11 cellular contexts compared by ENCODE assay signal in the genomic region with DNA sequence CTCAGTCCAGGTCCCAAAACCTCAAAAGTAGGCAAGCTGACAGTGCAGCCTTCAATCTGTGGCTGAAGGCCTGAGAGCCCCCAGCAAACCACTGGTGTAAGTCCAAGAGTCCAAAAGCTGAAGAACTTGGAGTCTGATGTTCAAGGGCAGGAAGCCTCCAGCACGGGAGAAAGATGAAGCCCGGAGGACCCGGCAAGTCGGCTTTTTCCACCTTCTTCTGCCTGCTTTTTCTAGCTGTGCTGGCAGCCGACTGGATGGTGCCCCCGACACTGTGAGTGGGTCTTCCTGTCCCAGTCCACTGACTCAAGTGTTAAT. TPM values are rescaled to one million over a fixed set of nuclear protein-coding genes. Genes with fewer than 3 reads are reported as not detected.
DNase-seq lines count a peak whose midpoint lies in the region; ATAC-seq and TF ChIP-seq lines count a peak whose summit lies in the region.
"Not testable (repeated sequence)": the region's sequence is repeated elsewhere in the genome, so short reads cannot be mapped to it uniquely, and the experiment has no call there.
"Had no signal": no experiment of that assay in that cellular context is flagged by ENCODE, and none has a peak within 500 bp of the region (broad histone marks: within the 10 kb centered on the region; RNA-seq: fewer than 3 reads in every experiment).

No MANE protein-coding gene starts in this region.

- not testable (repeated sequence) for H3K27me3 Mint-ChIP-seq in WTC11 (ENCODE audit: low read depth); nephron (ENCODE audit: low read depth)
- H3K27me3 Mint-ChIP-seq in brain = peaks cover 11% of the 10 kb centered on the region

- in situ Hi-C loops in gastrocnemius medialis (cut with MboI; ENCODE audit: low sequenced_read_pairs in 4 of 4) = not testable (repeated sequence)

- intact Hi-C loops in gastrocnemius medialis (cut with DNase I; ENCODE audit: low total_unique reads) = not testable (repeated sequence)

- POLR2A ChIA-PET in RWPE1 (lab: Yijun Ruan, JAX; ENCODE audit: low non-redundant PET) (interaction anchor here (1.6 kb wide), 1 partner anchor 9 kb away, joined by 4 read pairs; no protein-coding TSS in a partner anchor), WTC11 (lab: Charles Lee) (interaction anchor here (2.0 to 2.3 kb wide), 2 partner anchors 11 to 15 kb away, joined by 4 to 17 read pairs; a partner anchor contains a TSS)

- peak; percentile 17 for DNase-seq in ELR (ENCODE audit: low read depth)
- not testable (repeated sequence) for DNase-seq in RWPE1 (ENCODE audit: low spot score); WTC11 (ENCODE audit: low spot score); right atrium auricular region (ENCODE audit: low spot score); gastrocnemius medialis

- H3K36me3 ChIP-seq in right atrium auricular region, gastrocnemius medialis: not testable (repeated sequence)

- H3K4me3 Mint-ChIP-seq in WTC11 = not testable (repeated sequence)
- peak overlapping the region in 3 of 5 experiments; percentile 61 to 90 (median 70) for H3K4me3 Mint-ChIP-seq in brain
- H3K4me3 Mint-ChIP-seq in nephron = peak overlapping the region; percentile 12 to 73 (median 44)

- not testable (repeated sequence) for TF ChIP-seq POLR2A in gastrocnemius medialis (IDR thresholded peaks at IDR 0.05)

- not testable (repeated sequence) for ATAC-seq in WTC11, gastrocnemius medialis

- not testable (repeated sequence) for H3K9me3 ChIP-seq in right atrium auricular region, gastrocnemius medialis

- not testable (repeated sequence) for H3K4me1 ChIP-seq in right atrium auricular region, gastrocnemius medialis

- H3K27ac ChIP-seq in 22Rv1 (peak overlapping the region; percentile 100), RWPE1 (peak overlapping the region; percentile 58), right atrium auricular region (peak overlapping the region; percentile 90 to 98), gastrocnemius medialis (peak overlapping the region; percentile 95 to 99 (median 98))

- H3K9me3 Mint-ChIP-seq in WTC11, brain, nephron: not testable (repeated sequence)

- CTCF ChIA-PET in RWPE1 (lab: Yijun Ruan, JAX) = not testable (repeated sequence)
- CTCF ChIA-PET in WTC11 (lab: Charles Lee) = interaction anchor here (5.5 kb wide), 1 partner anchor 56 kb away, joined by 49 read pairs; no protein-coding TSS in a partner anchor

- H3K27ac Mint-ChIP-seq in WTC11 (peak overlapping the region; percentile 83), brain (peak overlapping the region in 4 of 5 experiments; percentile 71 to 100 (median 96)), nephron (peak overlapping the region; percentile 100)

- H3K4me3 ChIP-seq in right atrium auricular region, gastrocnemius medialis: not testable (repeated sequence)

- not testable (repeated sequence) for TF ChIP-seq CTCF in 22Rv1 (IDR thresholded peaks at IDR 0.05); RWPE1 (conservative IDR thresholded peaks at IDR 0.05; ENCODE audit: low read depth); WTC11 (IDR thresholded peaks at IDR 0.05); brain (conservative IDR thresholded peaks at IDR 0.05); right atrium auricular region (IDR thresholded peaks at IDR 0.05); nephron (IDR thresholded peaks at IDR 0.05; ENCODE audit: unreplicated experiment in 3 of 3); gastrocnemius medialis (IDR thresholded peaks at IDR 0.05 in 4 of 5, conservative IDR thresholded peaks at IDR 0.05 in 1 of 5)

- H3K4me1 Mint-ChIP-seq in WTC11 (peaks cover 17% of the 10 kb centered on the region), brain (peaks cover 40% of the 10 kb centered on the region), nephron (peaks cover 27% of the 10 kb centered on the region)

- H3K27me3 ChIP-seq in right atrium auricular region, gastrocnemius medialis: not testable (repeated sequence)

- not testable (repeated sequence) for H3K36me3 Mint-ChIP-seq in WTC11; brain; nephron (ENCODE audit: low read depth)

RNA-seq across cellular contexts. Expression of a gene that starts 15.4 kb away (rescaled TPM):
- 45.3 to 50.2 TPM (median 45.6 TPM) in 3 replicates for total RNA-seq in WTC11 (2021)
- 84.2 TPM for polyA plus RNA-seq in brain (ENCODE audit: insufficient read depth, low read depth, low replicate concordance)
- 10 to 100 TPM; 70.8 to 73.2 TPM for total RNA-seq in right atrium auricular region
- 100 to 1,000 TPM in 1 of 4 donors, 10 to 100 TPM in 3; 71.0 to 126 (median 85.1) TPM for total RNA-seq in gastrocnemius medialis

RNA-seq across cellular contexts. Expression of a gene that starts 23.6 kb away (rescaled TPM):
- 46.9 to 73.8 TPM (median 67.3 TPM) in 3 replicates for total RNA-seq in WTC11 (2021)
- 76.5 TPM for polyA plus RNA-seq in brain (ENCODE audit: insufficient read depth, low read depth, low replicate concordance)
- 10 to 100 TPM; 56.1 to 58.1 TPM for total RNA-seq in right atrium auricular region
- 10 to 100 TPM; 23.9 to 66.5 (median 54.8) TPM for total RNA-seq in gastrocnemius medialis

RNA-seq across cellular contexts. Expression of a gene that starts 52.1 kb away (rescaled TPM):
- total RNA-seq in WTC11 (2021) (0.27 TPM in 1 of 3 replicates, not detected in the others), right atrium auricular region (over 10,000 TPM in 1 of 2 donors, 1,000 to 10,000 TPM in 1; 1,081 to 10,488 TPM), gastrocnemius medialis (not detected)
- 0.56 TPM for polyA plus RNA-seq in brain (ENCODE audit: insufficient read depth, low read depth, low replicate concordance)
- total RNA-seq: H4, MCF 10A, Peyer's patch had no signal

Comparison
In these comparisons a context has a peak if more than half of its experiments do, and no peak if none do; other contexts are left out.
1. RNA of a gene that starts 52.1 kb away (total RNA-seq): 1,081 to 10,488 TPM in right atrium auricular region; 0.27 TPM in WTC11 and not detected in gastrocnemius medialis; every median in the first group is over 100 times any median in the second.
2. Peak in every context shown above with its lines, with median percentiles within 50 percentile points of each other: H3K27ac ChIP-seq and H3K27ac Mint-ChIP-seq.